In genomic region chr9:107763469-107763868, GRCh38 we compare ENCODE assay signal across 2 cellular contexts.
A peak's percentile ranks its signal among the peaks of the same experiment; 100 is the strongest.
DNase-seq lines count a peak whose midpoint lies in the region; ATAC-seq, FAIRE-seq and TF ChIP-seq lines count a peak whose summit lies in the region.
"Not testable (repeated sequence)": the region's sequence is repeated elsewhere in the genome, so short reads cannot be mapped to it uniquely, and the experiment has no call there.

No MANE protein-coding gene starts in this region.

- not testable (repeated sequence) for FAIRE-seq in K562 (lab: Jason Lieb, UNC)

- intact Hi-C loops in K562 (cut with micrococcal nuclease), result not testable (repeated sequence)

- WGBS in K562 (ENCODE audit: insufficient coverage, low coverage, missing lambda C conversion rate), result 11% methylated on average over 2 of the region's 2 CpGs

- not testable (repeated sequence) for ATAC-seq in K562

- CTCF ChIA-PET in HEK293 (lab: Yijun Ruan, JAX); K562 (lab: Yijun Ruan, JAX; ENCODE audit: low intra/inter-chr PET ratio): not testable (repeated sequence)

- TF ChIP-seq CTCF in HEK293 (tag by site-specific recombination; IDR thresholded peaks at IDR 0.05); K562 (IDR thresholded peaks at IDR 0.05 in 2 of 3, conservative IDR thresholded peaks at IDR 0.05 in 1 of 3; ENCODE audit: insufficient read depth in 2 of 3, low read depth in 1 of 3, low read length in 3 of 3): not testable (repeated sequence)

- H2AFZ ChIP-seq in K562 (ENCODE audit: low read depth, low read length), result not testable (repeated sequence)

- not testable (repeated sequence) for DNase-seq in K562 (ENCODE audit: extremely low read depth in 1 of 4, low spot score in 3 of 4)

- not testable (repeated sequence) for H3K9me1 ChIP-seq in K562 (ENCODE audit: control insufficient read depth, insufficient read depth, low read length)

- H3K27ac ChIP-seq in HEK293 (ENCODE audit: extremely low read depth, low read depth, low read length); K562 (ENCODE audit: extremely low read depth, low read depth, low read length): not testable (repeated sequence)

- not testable (repeated sequence) for TF ChIP-seq RAD21 in K562 (CRISPR knock-in tag; conservative IDR thresholded peaks at IDR 0.05 in 1 of 2, IDR thresholded peaks at IDR 0.05 in 1 of 2)

- TF ChIP-seq EP300 in K562 (IDR thresholded peaks at IDR 0.05; ENCODE audit: low read length), result not testable (repeated sequence)

- not testable (repeated sequence) for H3K27me3 ChIP-seq in K562 (ENCODE audit: control insufficient read depth in 2 of 2, insufficient read depth in 2 of 2, low read length in 2 of 2)

- H4K20me1 ChIP-seq in K562 (replicated peaks; ENCODE audit: control insufficient read depth, insufficient read depth, low read length), result not testable (repeated sequence)

- not testable (repeated sequence) for H3K36me3 ChIP-seq in HEK293 (ENCODE audit: control insufficient read depth in 2 of 2, insufficient read depth in 1 of 2, low read length in 2 of 2); K562 (ENCODE audit: control insufficient read depth, insufficient read depth, low read length)

- not testable (repeated sequence) for H3K4me1 ChIP-seq in HEK293 (ENCODE audit: control insufficient read depth, insufficient read depth, low read length); K562 (replicated peaks in 1 of 2; ENCODE audit: control insufficient read depth in 2 of 2, insufficient read depth in 2 of 2, low read length in 2 of 2)

- H3K79me2 ChIP-seq in K562 (ENCODE audit: control insufficient read depth, insufficient read depth, low read length), result not testable (repeated sequence)

- not testable (repeated sequence) for H3K9ac ChIP-seq in K562 (ENCODE audit: insufficient read depth in 1 of 2, low read depth in 2 of 2, low read length in 2 of 2)

- H3K4me3 ChIP-seq in HEK293 (ENCODE audit: low read depth, low read length); K562: not testable (repeated sequence)

- POLR2A ChIA-PET in HEK293 (lab: Yijun Ruan, JAX); K562 (lab: Yijun Ruan, JAX): not testable (repeated sequence)

- not testable (repeated sequence) for BruUV-seq in K562 (replicated peaks; lab: Mats Ljungman, UMichigan)

- not testable (repeated sequence) for H3K4me2 ChIP-seq in K562 (ENCODE audit: insufficient read depth, low read length)

- H3K9me3 ChIP-seq in HEK293 (ENCODE audit: control insufficient read depth, insufficient read depth, low read depth, low read length); K562 (replicated peaks; ENCODE audit: control insufficient read depth, insufficient read depth, low read depth, low read length): not testable (repeated sequence)

- TF ChIP-seq POLR2A in K562 (conservative IDR thresholded peaks at IDR 0.05), result not testable (repeated sequence)

- in situ Hi-C loops in K562 (cut with MboI), result not testable (repeated sequence)

TF ChIP-seq in HEK293, 187 proteins besides CTCF, POLR2A, EP300 and RAD21:
- peak; percentile 72 for TF ChIP-seq ZNF146 (tag by site-specific recombination; IDR thresholded peaks at IDR 0.05)

TF ChIP-seq in K562, 482 proteins besides CTCF, POLR2A, EP300 and RAD21:
- TF ChIP-seq BCOR (IDR thresholded peaks at IDR 0.05) (peak; percentile 45; the same call in 1 of the 2 replicates), KDM1A (IDR thresholded peaks at IDR 0.05) (peak in 1 of 2 experiments; percentile 36; a peak in 3 of 4 replicates), ZNF146 (CRISPR knock-in tag; IDR thresholded peaks at IDR 0.05; ENCODE audit: unreplicated experiment) (peak; percentile 91), RBM25 (IDR thresholded peaks at IDR 0.05; ENCODE audit: low read depth, low read length, severe bottlenecking) (peak; percentile 88)
